Comparison of ENCODE assay signal across 18 cellular contexts in genomic region chr2:219609149-219609750, GRCh38. TPM values are rescaled to one million over a fixed set of nuclear protein-coding genes. Genes with fewer than 3 reads are reported as not detected.
DNase-seq lines count a peak whose midpoint lies in the region; ATAC-seq and TF ChIP-seq lines count a peak whose summit lies in the region.
"Had no signal": no experiment of that assay in that cellular context is flagged by ENCODE, and none has a peak within 500 bp of the region (broad histone marks: within the 10 kb centered on the region; RNA-seq: fewer than 3 reads in every experiment).

No MANE protein-coding gene starts in this region.

- WGBS in endodermal cell (ENCODE audit: insufficient coverage in 1 of 2, insufficient read length in 1 of 2), 2 experiments: 92 to 93% methylated on average over 5 to 13 of the region's 13 CpGs
- WGBS in heart right ventricle, 2 donors: 79 to 80% methylated on average over 13 of the region's 13 CpGs

- H3K27me3 ChIP-seq in HL-60 (ENCODE audit: insufficient read depth, poor library complexity, severe bottlenecking) (no peaks in the 10 kb centered on the region), endodermal cell (ENCODE audit: control insufficient read depth, insufficient read depth, low read length, poor library complexity, severe bottlenecking) (no peaks in the 10 kb centered on the region), heart right ventricle (no peaks in the 10 kb centered on the region), osteoblast (ENCODE audit: insufficient read depth, low read length) (no peaks in the 10 kb centered on the region), colonic mucosa (no peaks in the 10 kb centered on the region)
- H3K27me3 ChIP-seq: BLaER1 treated with 17β-estradiol and CSF1 and Interleukin-3, amounts not matched to agents 10 nM and 100 nM had no signal

- TF ChIP-seq CTCF in HL-60 (IDR thresholded peaks at IDR 0.05; ENCODE audit: insufficient read depth, low read length) (no peak), endodermal cell (conservative IDR thresholded peaks at IDR 0.05) (no peak), heart right ventricle (IDR thresholded peaks at IDR 0.05) (no peak), osteoblast (IDR thresholded peaks at IDR 0.05; ENCODE audit: extremely low read depth, low read depth, low read length) (no peak), colonic mucosa (IDR thresholded peaks at IDR 0.05) (no peak)

- H4K20me1 ChIP-seq in osteoblast (ENCODE audit: insufficient read depth, low read length): no peaks in the 10 kb centered on the region

- H3K4me1 ChIP-seq in endodermal cell (ENCODE audit: control insufficient read depth, insufficient read depth, low read length): no peaks in the 10 kb centered on the region
- H3K4me1 ChIP-seq in heart right ventricle: peaks cover 0 to 20% (median 14%) of the 10 kb centered on the region in 9 donors
- no peaks in the 10 kb centered on the region for H3K4me1 ChIP-seq in osteoblast (ENCODE audit: insufficient read depth, low read length)
- no peaks in the 10 kb centered on the region for H3K4me1 ChIP-seq in colonic mucosa

- H3K27ac ChIP-seq in HL-60 (replicated peaks) (peak overlapping the region; percentile 69), endodermal cell (ENCODE audit: low read depth, low read length) (no peak overlapping the region), heart right ventricle (peak overlapping the region in 9 of 10 donors; percentile 46 to 87 (median 76)), osteoblast (ENCODE audit: low read depth, low read length) (no peak overlapping the region), colonic mucosa (no peak overlapping the region)
- H3K27ac ChIP-seq: BLaER1 treated with 17β-estradiol and CSF1 and Interleukin-3, amounts not matched to agents 10 nM and 100 nM; KMS-11 had no signal

- no peaks in the 10 kb centered on the region for H3K9me3 ChIP-seq in endodermal cell (ENCODE audit: control insufficient read depth, low read length)
- no peaks in the 10 kb centered on the region for H3K9me3 ChIP-seq in heart right ventricle
- H3K9me3 ChIP-seq in osteoblast (ENCODE audit: low read depth, low read length): no peaks in the 10 kb centered on the region
- no peaks in the 10 kb centered on the region for H3K9me3 ChIP-seq in colonic mucosa
- H3K9me3 ChIP-seq: BLaER1 treated with 17β-estradiol and CSF1 and Interleukin-3, amounts not matched to agents 10 nM and 100 nM had no signal

- DNase-seq in HL-60 (ENCODE audit: low read depth in 1 of 2, low spot score in 1 of 2): no peak
- DNase-seq in endodermal cell: peak; percentile 45
- no peak for DNase-seq in heart right ventricle
- peak; percentile 41 for DNase-seq in osteoblast (ENCODE audit: insufficient read length, low spot score, missing footprints)
- DNase-seq in NCI-H1105 treated with DMSO at 0.1 percent for 48 hours (lab: John Stamatoyannopoulos, UW): no peak
- no peak for DNase-seq in colonic mucosa
- DNase-seq: DMS 273 treated with DMSO at 0.1 percent for 48 hours, GDM1, GOT3, NCI-H1092, NCI-H1694, NCI-H2227 treated with DMSO at 0.1 percent for 48 hours had no signal

- no peaks in the 10 kb centered on the region for H3K27me3 Mint-ChIP-seq in endodermal cell (ENCODE audit: insufficient read depth)

- H3K4me3 ChIP-seq in HL-60 (replicated peaks; ENCODE audit: insufficient read depth, low read length) (no peak overlapping the region), endodermal cell (ENCODE audit: low read length) (no peak overlapping the region), heart right ventricle (no peak overlapping the region), osteoblast (ENCODE audit: insufficient read depth, low read length) (no peak overlapping the region), colonic mucosa (no peak overlapping the region)
- H3K4me3 ChIP-seq: BLaER1 treated with 17β-estradiol and CSF1 and Interleukin-3, amounts not matched to agents 10 nM and 100 nM had no signal

- intact Hi-C loops in heart right ventricle (cut with DNase I): no loop called here
- intact Hi-C loops in colonic mucosa (cut with DNase I): no loop called here

- H3K79me2 ChIP-seq in osteoblast (ENCODE audit: insufficient read depth, low read length): no peaks in the 10 kb centered on the region

- no peaks in the 10 kb centered on the region for H3K9me3 Mint-ChIP-seq in endodermal cell

- no peak overlapping the region for H3K4me2 ChIP-seq in osteoblast (ENCODE audit: insufficient read depth, low read length)
- H3K4me2 ChIP-seq: BLaER1 treated with 17β-estradiol and CSF1 and Interleukin-3, amounts not matched to agents 10 nM and 100 nM; KMS-11 had no signal

- H3K4me3 Mint-ChIP-seq in endodermal cell: no peak overlapping the region

- H3K9ac ChIP-seq in endodermal cell (ENCODE audit: extremely low read depth, low read length, poor library complexity, severe bottlenecking): no peak overlapping the region
- H3K9ac ChIP-seq in colonic mucosa (ENCODE audit: low read depth in 2 of 2, low read length in 2 of 2): no peak overlapping the region
- H3K9ac ChIP-seq: BLaER1 treated with 17β-estradiol and CSF1 and Interleukin-3, amounts not matched to agents 10 nM and 100 nM; KMS-11 had no signal

- peaks cover 6% of the 10 kb centered on the region for H3K36me3 ChIP-seq in endodermal cell (ENCODE audit: control insufficient read depth, insufficient read depth, low read length)
- peaks cover 0 to 82% (median 38%) of the 10 kb centered on the region in 9 donors for H3K36me3 ChIP-seq in heart right ventricle
- peaks cover 15% of the 10 kb centered on the region for H3K36me3 ChIP-seq in osteoblast (ENCODE audit: insufficient read depth, low read length)
- peaks cover 6% of the 10 kb centered on the region for H3K36me3 ChIP-seq in colonic mucosa

- H3K36me3 Mint-ChIP-seq in endodermal cell (ENCODE audit: low read depth): peaks cover 32% of the 10 kb centered on the region

- no peak overlapping the region for H2AFZ ChIP-seq in osteoblast (ENCODE audit: low read length)

- ATAC-seq in heart right ventricle: peak in 4 of 8 donors; percentile 18 to 37 (median 22)
- ATAC-seq in GM21515 (IDR thresholded peaks at IDR 0.05; ENCODE audit: unreplicated experiment): no peak
- ATAC-seq in HG02885 (IDR thresholded peaks at IDR 0.05; ENCODE audit: poor library complexity, unreplicated experiment): no peak
- ATAC-seq: HepG2, Panc1 had no signal

- H3K4me1 Mint-ChIP-seq in endodermal cell: peaks cover 5% of the 10 kb centered on the region

- no peak overlapping the region for H3K27ac Mint-ChIP-seq in endodermal cell

RNA-seq across cellular contexts. Expression of gene STK11IP, which starts 11.6 kb away (rescaled TPM):
- total RNA-seq in endodermal cell: 10 to 100 TPM; 27.3 to 31.1 TPM
- polyA plus RNA-seq in endodermal cell (2013, experiment 1 of 2): 36.2 TPM
- polyA plus RNA-seq in endodermal cell (2013, experiment 2 of 2): 29.6 TPM
- total RNA-seq in heart right ventricle: 10 to 100 TPM in 8 of 10 donors, 1 to 10 TPM in 2; 7.2 to 18.2 (median 12.9) TPM
- polyA plus RNA-seq in heart right ventricle: 10 to 100 TPM; 15.4 to 27.4 TPM
- 19.4 and 22.1 TPM in 2 replicates for total RNA-seq in osteoblast
- 10 to 100 TPM; 25.4 to 42.7 TPM for total RNA-seq in colonic mucosa

RNA-seq across cellular contexts. Expression of gene SLC4A3, which starts 18.2 kb away (rescaled TPM):
- total RNA-seq in endodermal cell (10 to 100 TPM; 13.4 to 20.2 TPM), heart right ventricle (100 to 1,000 TPM; 339 to 671 (median 422) TPM), osteoblast (2.5 and 3.8 TPM in 2 replicates), colonic mucosa (under 1 TPM; 0.47 to 0.72 TPM)
- polyA plus RNA-seq in endodermal cell (2013, experiment 1 of 2): 8.0 TPM
- 5.3 TPM for polyA plus RNA-seq in endodermal cell (2013, experiment 2 of 2)
- 100 to 1,000 TPM; 197 to 341 TPM for polyA plus RNA-seq in heart right ventricle

RNA-seq across cellular contexts. Expression of gene INHA, which starts 37.1 kb away (rescaled TPM):
- 1 to 10 TPM in 1 of 2 donors, under 1 TPM in 1; 0.48 to 1.5 TPM for total RNA-seq in endodermal cell
- 0.61 TPM for polyA plus RNA-seq in endodermal cell (2013, experiment 1 of 2)
- polyA plus RNA-seq in endodermal cell (2013, experiment 2 of 2): 0.75 TPM
- total RNA-seq in heart right ventricle: 1 to 10 TPM; 1.1 to 4.2 (median 2.5) TPM
- 10 to 100 TPM in 1 of 2 donors, 1 to 10 TPM in 1; 4.0 to 22.1 TPM for polyA plus RNA-seq in heart right ventricle
- total RNA-seq in osteoblast: under 0.01 and 0.29 TPM in 2 replicates
- total RNA-seq in colonic mucosa: not detected

RNA-seq across cellular contexts. Expression of gene OBSL1, which starts 37.9 kb away (rescaled TPM):
- total RNA-seq in endodermal cell (100 to 1,000 TPM; 156 to 162 TPM), heart right ventricle (100 to 1,000 TPM; 161 to 277 (median 171) TPM), osteoblast (60.4 and 65.9 TPM in 2 replicates), colonic mucosa (10 to 100 TPM in 1 of 2 donors, 1 to 10 TPM in 1; 9.9 to 13.2 TPM)
- polyA plus RNA-seq in endodermal cell (2013, experiment 1 of 2): 93.4 TPM
- 95.4 TPM for polyA plus RNA-seq in endodermal cell (2013, experiment 2 of 2)
- 100 to 1,000 TPM; 108 to 310 TPM for polyA plus RNA-seq in heart right ventricle

Comparison
In these comparisons a context has a peak if more than half of its experiments do, and no peak if none do; other contexts are left out.
1. DNase-seq: peak in endodermal cell (single experiment) and osteoblast (single experiment); none in HL-60 (0 of 2), heart right ventricle (0 of 2), NCI-H1105 treated with DMSO at 0.1 percent for 48 hours (single experiment) and colonic mucosa (single experiment).
2. H3K27ac ChIP-seq: peak in HL-60 (single experiment) and heart right ventricle (9 of 10); none in endodermal cell (single experiment), osteoblast (single experiment) and colonic mucosa (single experiment).
3. RNA of gene SLC4A3, which starts 18.2 kb away (total RNA-seq): 339 to 671 TPM in heart right ventricle; 13.4 to 20.2 TPM in endodermal cell, 2.5 to 3.8 TPM in osteoblast and 0.47 to 0.72 TPM in colonic mucosa; every median in the first group is over 10 times any median in the second.